11 cellular contexts compared by ENCODE assay signal in the genomic region with DNA sequence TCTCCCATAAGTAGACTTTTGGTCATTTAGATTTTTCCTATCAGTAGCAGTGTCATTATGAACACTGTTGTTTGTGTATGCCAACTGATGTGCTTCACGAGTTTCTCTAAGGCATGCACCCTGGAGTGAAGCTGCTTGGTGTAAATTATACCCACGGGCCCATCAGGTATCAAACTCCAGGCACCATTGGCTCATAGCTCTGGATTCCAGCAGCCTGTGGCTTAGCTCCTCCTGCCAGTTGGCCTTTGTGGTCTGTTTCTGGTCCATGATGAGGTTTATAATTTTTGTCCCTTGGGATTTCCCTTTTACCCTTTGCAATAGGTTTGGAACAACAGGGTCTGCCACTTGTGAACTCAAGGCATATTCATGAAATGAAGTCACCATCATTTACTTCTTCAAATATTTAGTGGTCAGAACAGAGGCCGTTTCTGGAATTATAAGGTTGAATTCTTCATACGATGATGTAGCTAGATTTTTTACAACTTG.
A peak's percentile ranks its signal among the peaks of the same experiment; 100 is the strongest.
DNase-seq lines count a peak whose midpoint lies in the region; ATAC-seq and TF ChIP-seq lines count a peak whose summit lies in the region.
"Had no signal": no experiment of that assay in that cellular context is flagged by ENCODE, and none has a peak within 500 bp of the region (broad histone marks: within the 10 kb centered on the region; RNA-seq: fewer than 3 reads in every experiment).

No MANE protein-coding gene starts in this region.

- no peaks in the 10 kb centered on the region for H3K27me3 ChIP-seq in lower lobe of right lung (ENCODE audit: low read depth)

- H3K4me1 ChIP-seq in lower lobe of right lung: peaks cover 36% of the 10 kb centered on the region

- no peak overlapping the region for H3K27ac Mint-ChIP-seq in activated T-helper 2 cell treated with anti-CD3 and anti-CD28 coated beads, Interferon-gamma antibody, Interleukin-2, Interleukin-4, amounts not matched to agents 10 μg/mL and 5 μg/mL and 100 μg/mL, durations not matched to agents 14 hours and 24 hours and 36 hours

- H3K4me3 ChIP-seq in skeletal muscle cell (ENCODE audit: low read depth, low read length) (no peak overlapping the region), lower lobe of right lung (no peak overlapping the region)

- H3K27ac ChIP-seq in lower lobe of right lung: no peak overlapping the region

- ATAC-seq in GM18517 (IDR thresholded peaks at IDR 0.05; ENCODE audit: unreplicated experiment) (no peak), lower lobe of right lung (no peak)
- ATAC-seq: naive thymus-derived CD8-positive, alpha-beta T cell; stimulated activated naive CD8-positive, alpha-beta T cell treated with anti-CD3 and anti-CD28 coated beads, Interleukin-15, Interleukin-2, amounts not matched to agents 100 U/mL and 50 U/mL, for 24 hours had no signal

- H3K36me3 ChIP-seq in lower lobe of right lung: no peaks in the 10 kb centered on the region

- intact Hi-C loops in activated T-helper 2 cell treated with anti-CD3 and anti-CD28 coated beads, Interferon-gamma antibody, Interleukin-2, Interleukin-4, amounts not matched to agents 10 μg/mL and 5 μg/mL and 100 μg/mL, durations not matched to agents 14 hours and 24 hours and 36 hours (cut with micrococcal nuclease): loop anchor here (5.0 kb wide), 1 partner anchor 39 kb away; no protein-coding TSS in a partner anchor
- intact Hi-C loops in lower lobe of right lung (cut with DNase I): no loop called here

- no peaks in the 10 kb centered on the region for H3K9me3 Mint-ChIP-seq in activated T-helper 2 cell treated with anti-CD3 and anti-CD28 coated beads, Interferon-gamma antibody, Interleukin-2, Interleukin-4, amounts not matched to agents 10 μg/mL and 5 μg/mL and 100 μg/mL, durations not matched to agents 14 hours and 24 hours and 36 hours
- H3K9me3 Mint-ChIP-seq: naive thymus-derived CD8-positive, alpha-beta T cell had no signal

- no peaks in the 10 kb centered on the region for H3K9me3 ChIP-seq in lower lobe of right lung

- H3K27me3 Mint-ChIP-seq in activated T-helper 2 cell treated with anti-CD3 and anti-CD28 coated beads, Interferon-gamma antibody, Interleukin-2, Interleukin-4, amounts not matched to agents 10 μg/mL and 5 μg/mL and 100 μg/mL, durations not matched to agents 14 hours and 24 hours and 36 hours (ENCODE audit: low read depth): no peaks in the 10 kb centered on the region

- no peaks in the 10 kb centered on the region for H3K36me3 Mint-ChIP-seq in activated T-helper 2 cell treated with anti-CD3 and anti-CD28 coated beads, Interferon-gamma antibody, Interleukin-2, Interleukin-4, amounts not matched to agents 10 μg/mL and 5 μg/mL and 100 μg/mL, durations not matched to agents 14 hours and 24 hours and 36 hours (ENCODE audit: low read depth)
- H3K36me3 Mint-ChIP-seq: naive thymus-derived CD8-positive, alpha-beta T cell had no signal

- no peak for TF ChIP-seq CTCF in lower lobe of right lung (IDR thresholded peaks at IDR 0.05)

- peaks cover 28% of the 10 kb centered on the region for H3K4me1 Mint-ChIP-seq in activated T-helper 2 cell treated with anti-CD3 and anti-CD28 coated beads, Interferon-gamma antibody, Interleukin-2, Interleukin-4, amounts not matched to agents 10 μg/mL and 5 μg/mL and 100 μg/mL, durations not matched to agents 14 hours and 24 hours and 36 hours (ENCODE audit: low read depth)

- H3K4me3 Mint-ChIP-seq in activated T-helper 2 cell treated with anti-CD3 and anti-CD28 coated beads, Interferon-gamma antibody, Interleukin-2, Interleukin-4, amounts not matched to agents 10 μg/mL and 5 μg/mL and 100 μg/mL, durations not matched to agents 14 hours and 24 hours and 36 hours (ENCODE audit: low read depth): no peak overlapping the region
- H3K4me3 Mint-ChIP-seq: naive thymus-derived CD8-positive, alpha-beta T cell had no signal

- peak; percentile 89 for DNase-seq in GM03348 (ENCODE audit: low spot score)
- DNase-seq in NCI-H226: peak; percentile 78
- DNase-seq in dedifferentiated amniotic fluid mesenchymal stem cell (ENCODE audit: extremely low spot score): peak; percentile 93
- peak; percentile 99 for DNase-seq in skeletal muscle cell (ENCODE audit: low read depth)
- DNase-seq in stimulated activated naive CD4-positive, alpha-beta T cell treated with Interleukin-2 at 50 U/mL for 16 hours (lab: John Stamatoyannopoulos, UW): no peak
- DNase-seq in activated T-helper 2 cell treated with anti-CD3 and anti-CD28 coated beads, Interferon-gamma antibody, Interleukin-2, Interleukin-4, amounts not matched to agents 10 μg/mL and 5 μg/mL and 100 μg/mL, durations not matched to agents 14 hours and 24 hours and 36 hours (ENCODE audit: low spot score): no peak
- no peak for DNase-seq in lower lobe of right lung
- DNase-seq: naive thymus-derived CD8-positive, alpha-beta T cell; stimulated activated CD4-positive, alpha-beta T cell treated with anti-CD3 and anti-CD28 coated beads, Interleukin-15, amount 100 ng/mL, for 24 hours; stimulated activated naive CD8-positive, alpha-beta T cell treated with anti-CD3 and anti-CD28 coated beads, Interleukin-15, Interleukin-2, amounts not matched to agents 100 U/mL and 50 U/mL, for 24 hours had no signal

Comparison
In these comparisons a context has a peak if more than half of its experiments do, and no peak if none do; other contexts are left out.
1. DNase-seq: peak in GM03348 (single experiment), NCI-H226 (single experiment), dedifferentiated amniotic fluid mesenchymal stem cell (single experiment) and skeletal muscle cell (single experiment); none in stimulated activated naive CD4-positive, alpha-beta T cell treated with Interleukin-2 at 50 U/mL for 16 hours (single experiment), activated T-helper 2 cell treated with anti-CD3 and anti-CD28 coated beads, Interferon-gamma antibody, Interleukin-2, Interleukin-4, amounts not matched to agents 10 μg/mL and 5 μg/mL and 100 μg/mL, durations not matched to agents 14 hours and 24 hours and 36 hours (single experiment) and lower lobe of right lung (single experiment).